8 cellular contexts compared by ENCODE assay signal in the genomic region with DNA sequence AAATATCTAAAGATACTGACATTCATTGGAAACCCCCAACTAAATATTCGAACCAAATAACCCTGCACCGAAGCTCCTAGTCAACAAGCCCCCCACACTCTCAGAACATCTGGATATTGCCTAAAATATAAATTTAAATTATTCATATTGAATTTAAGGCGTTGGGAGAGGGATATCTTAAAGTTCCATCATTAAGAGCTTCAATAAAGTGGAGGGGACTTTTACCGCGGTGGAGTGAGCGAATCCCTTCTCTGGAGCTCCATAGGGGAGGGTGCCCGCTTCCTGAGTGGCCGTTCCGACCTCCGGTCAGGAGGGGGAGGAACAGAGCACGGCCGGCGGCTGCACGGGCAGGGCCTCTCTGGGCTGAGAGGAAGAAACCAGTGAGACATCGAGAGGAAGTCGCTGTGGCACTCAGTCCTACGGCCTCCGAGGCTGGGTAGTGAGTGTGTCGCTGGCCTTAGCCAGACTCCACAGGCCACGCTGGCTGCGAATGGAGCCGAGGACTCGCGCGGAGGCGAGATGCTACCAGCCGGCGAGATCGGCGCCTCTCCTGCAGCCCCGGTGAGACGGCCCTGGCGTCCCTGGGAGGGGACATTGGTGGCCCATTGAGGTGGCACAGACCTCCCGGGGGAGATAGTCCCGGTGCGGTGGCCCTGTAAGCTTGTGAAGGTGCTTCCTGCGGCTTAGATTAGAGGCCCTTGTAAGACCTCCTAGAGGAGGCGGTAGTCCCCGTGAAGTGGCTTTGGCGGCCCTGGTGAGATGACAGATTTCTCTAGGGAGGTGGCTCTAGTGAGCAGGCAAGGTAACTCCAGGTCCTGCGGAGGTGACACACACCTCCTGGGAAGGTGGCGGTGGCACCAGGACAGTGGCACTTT. TPM values are rescaled to one million over a fixed set of nuclear protein-coding genes. Genes with fewer than 3 reads are reported as not detected.
DNase-seq lines count a peak whose midpoint lies in the region; TF ChIP-seq lines count a peak whose summit lies in the region.

A gene (plus strand): TSS at position 405 of the 875 bp plus-strand sequence. CDS start 115 bp downstream, at position 520.

- 2 to 3% (median 2%) methylated on average over 36 to 42 of the region's 42 CpGs for WGBS in stomach, 5 donors

- H3K27ac ChIP-seq in neural cell (ENCODE audit: low read length) = peak within 1 kb of the TSS; percentile 81
- peak within 1 kb of the TSS; percentile 86 to 95 (median 92) for H3K27ac ChIP-seq in stomach

- no peaks in the 10 kb centered on the region for H3K9me3 ChIP-seq in ES-I3 (ENCODE audit: control insufficient read depth, insufficient read depth, low read length)
- H3K9me3 ChIP-seq in neural cell (ENCODE audit: low read length) = no peaks in the 10 kb centered on the region
- no peaks in the 10 kb centered on the region for H3K9me3 ChIP-seq in stomach

- peak; percentile 100 for TF ChIP-seq POLR2A in Raji (IDR thresholded peaks at IDR 0.05; ENCODE audit: insufficient read depth, low read depth, low read length)
- TF ChIP-seq POLR2A in stomach (IDR thresholded peaks at IDR 0.05) = peak in 2 of 4 donors; percentile 32 to 42

- H3F3A ChIP-seq in neural cell (ENCODE audit: insufficient read depth, low read length, poor library complexity, severe bottlenecking) = no peaks in the 10 kb centered on the region

- peak within 1 kb of the TSS; percentile 79 for H3K4me3 ChIP-seq in LNCaP clone FGC (ENCODE audit: low read depth, low read length)
- peak within 1 kb of the TSS; percentile 99 for H3K4me3 ChIP-seq in fibroblast of pulmonary artery (replicated peaks; ENCODE audit: low read depth, low read length)
- H3K4me3 ChIP-seq in neural cell (ENCODE audit: low read length) = peak within 1 kb of the TSS; percentile 85
- peak within 1 kb of the TSS; percentile 83 to 96 (median 88) for H3K4me3 ChIP-seq in stomach

- H3K79me2 ChIP-seq in neural cell (replicated peaks; ENCODE audit: insufficient read depth, low read length) = peaks cover 15% of the 10 kb centered on the region

- H2AFZ ChIP-seq in neural cell (ENCODE audit: low read depth, low read length) = peak within 1 kb of the TSS; percentile 74

- H3K36me3 ChIP-seq in ES-I3 (ENCODE audit: insufficient read depth, low read length) = peaks cover 3% of the 10 kb centered on the region; the same call in 1 of the 2 replicates
- H3K36me3 ChIP-seq in neural cell (ENCODE audit: insufficient read depth, low read length) = no peaks in the 10 kb centered on the region
- peaks cover 3 to 24% (median 13%) of the 10 kb centered on the region in 4 donors for H3K36me3 ChIP-seq in stomach

- DNase-seq in H4 (ENCODE audit: low spot score) (peak; percentile 90), LNCaP clone FGC (ENCODE audit: low read depth) (peak; percentile 79), fibroblast of pulmonary artery (ENCODE audit: low read depth) (peak; percentile 90), stomach (peak; percentile 94)
- DNase-seq in activated T-helper 9 cell treated with anti-CD3 and anti-CD28 coated beads, Interleukin-2, amount 50 U/mL, for 16 hours (ENCODE audit: low read depth) = peak; percentile 83

- intact Hi-C loops in stomach (cut with DNase I; ENCODE audit: low total_unique reads) = no loop called here

- peak; percentile 20 for TF ChIP-seq EP300 in neural cell (conservative IDR thresholded peaks at IDR 0.05; ENCODE audit: poor library complexity, severe bottlenecking)
- TF ChIP-seq EP300 in stomach (IDR thresholded peaks at IDR 0.05) = no peak

- H4K20me1 ChIP-seq in neural cell (ENCODE audit: insufficient read depth) = peaks cover 4% of the 10 kb centered on the region

- TF ChIP-seq CTCF in LNCaP clone FGC (IDR thresholded peaks at IDR 0.05; ENCODE audit: control insufficient read depth, extremely low read depth, insufficient read depth) (peak; percentile 92), fibroblast of pulmonary artery (IDR thresholded peaks at IDR 0.05; ENCODE audit: low read length, missing control alignments) (peak; percentile 70), neural cell (IDR thresholded peaks at IDR 0.05; ENCODE audit: poor library complexity, severe bottlenecking) (peak; percentile 91), stomach (IDR thresholded peaks at IDR 0.05) (peak in 5 of 7 experiments; percentile 5 to 64 (median 60))

- TF ChIP-seq RAD21 in neural cell (conservative IDR thresholded peaks at IDR 0.05) = peak; percentile 46

- peak within 1 kb of the TSS; percentile 89 for H3K4me2 ChIP-seq in neural cell (ENCODE audit: low read length)

- no peaks in the 10 kb centered on the region for H3K27me3 ChIP-seq in neural cell (ENCODE audit: insufficient read depth, low read depth, low read length)
- no peaks in the 10 kb centered on the region for H3K27me3 ChIP-seq in stomach

- H3K9ac ChIP-seq in ES-I3 (ENCODE audit: low read depth, low read length) (peak within 1 kb of the TSS; percentile 90), neural cell (ENCODE audit: low read length) (peak within 1 kb of the TSS; percentile 90)

- H3K4me1 ChIP-seq in ES-I3 (ENCODE audit: insufficient read depth, low read length) (peaks cover 3% of the 10 kb centered on the region; the same call in 1 of the 2 replicates), stomach (peaks cover 9 to 33% (median 26%) of the 10 kb centered on the region in 4 donors)

- no peaks in the 10 kb centered on the region for H3K9me2 ChIP-seq in neural cell (ENCODE audit: insufficient read depth, low read length)

TF ChIP-seq in neural cell, 6 proteins besides CTCF, POLR2A, EP300 and RAD21:
- TF ChIP-seq POLR2AphosphoS5 (IDR thresholded peaks at IDR 0.05) (peak; percentile 93), SMC3 (conservative IDR thresholded peaks at IDR 0.05; ENCODE audit: poor library complexity) (peak; percentile 63), EZH2 (IDR thresholded peaks at IDR 0.05; ENCODE audit: borderline replicate concordance, insufficient read depth, low read length, poor library complexity, severe bottlenecking) (no peak), MXI1 (conservative IDR thresholded peaks at IDR 0.05; ENCODE audit: poor library complexity, severe bottlenecking) (peak; percentile 89), TAF1 (IDR thresholded peaks at IDR 0.05; ENCODE audit: low read depth) (peak; percentile 90)
- TF ChIP-seq, protein P1, sequence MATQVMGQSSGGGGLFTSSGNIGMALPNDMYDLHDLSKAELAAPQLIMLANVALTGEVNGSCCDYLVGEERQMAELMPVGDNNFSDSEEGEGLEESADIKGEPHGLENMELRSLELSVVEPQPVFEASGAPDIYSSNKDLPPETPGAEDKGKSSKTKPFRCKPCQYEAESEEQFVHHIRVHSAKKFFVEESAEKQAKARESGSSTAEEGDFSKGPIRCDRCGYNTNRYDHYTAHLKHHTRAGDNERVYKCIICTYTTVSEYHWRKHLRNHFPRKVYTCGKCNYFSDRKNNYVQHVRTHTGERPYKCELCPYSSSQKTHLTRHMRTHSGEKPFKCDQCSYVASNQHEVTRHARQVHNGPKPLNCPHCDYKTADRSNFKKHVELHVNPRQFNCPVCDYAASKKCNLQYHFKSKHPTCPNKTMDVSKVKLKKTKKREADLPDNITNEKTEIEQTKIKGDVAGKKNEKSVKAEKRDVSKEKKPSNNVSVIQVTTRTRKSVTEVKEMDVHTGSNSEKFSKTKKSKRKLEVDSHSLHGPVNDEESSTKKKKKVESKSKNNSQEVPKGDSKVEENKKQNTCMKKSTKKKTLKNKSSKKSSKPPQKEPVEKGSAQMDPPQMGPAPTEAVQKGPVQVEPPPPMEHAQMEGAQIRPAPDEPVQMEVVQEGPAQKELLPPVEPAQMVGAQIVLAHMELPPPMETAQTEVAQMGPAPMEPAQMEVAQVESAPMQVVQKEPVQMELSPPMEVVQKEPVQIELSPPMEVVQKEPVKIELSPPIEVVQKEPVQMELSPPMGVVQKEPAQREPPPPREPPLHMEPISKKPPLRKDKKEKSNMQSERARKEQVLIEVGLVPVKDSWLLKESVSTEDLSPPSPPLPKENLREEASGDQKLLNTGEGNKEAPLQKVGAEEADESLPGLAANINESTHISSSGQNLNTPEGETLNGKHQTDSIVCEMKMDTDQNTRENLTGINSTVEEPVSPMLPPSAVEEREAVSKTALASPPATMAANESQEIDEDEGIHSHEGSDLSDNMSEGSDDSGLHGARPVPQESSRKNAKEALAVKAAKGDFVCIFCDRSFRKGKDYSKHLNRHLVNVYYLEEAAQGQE (IDR thresholded peaks at IDR 0.05; ENCODE audit: borderline replicate concordance) = peak; percentile 83

RNA-seq across cellular contexts. Expression of the gene that starts here (rescaled TPM):
- total RNA-seq in H4 (2014; rRNA removed; shearing (Covaris generic)) = 4.1 and 7.7 TPM in 2 replicates
- 8.6 and 12.9 TPM in 2 replicates for polyA plus RNA-seq in neural cell
- 22.9 and 24.0 TPM in 2 replicates for polyA minus RNA-seq in neural cell
- 10 to 100 TPM in 3 of 5 donors, 1 to 10 TPM in 2; 4.9 to 79.4 (median 15.8) TPM for total RNA-seq in stomach
- polyA plus RNA-seq in stomach = 10 to 100 TPM in 1 of 3 donors, 1 to 10 TPM in 2; 8.7 to 11.2 (median 8.9) TPM

Comparison
In these comparisons a context has a peak if more than half of its experiments do, and no peak if none do; other contexts are left out.
1. Peak in every context shown above with its lines: DNase-seq, H3K4me3 ChIP-seq and H3K27ac ChIP-seq.